ENCODE assay signal across 9 cellular contexts in genomic region chr1:149885364-149886111, GRCh38. TPM values are rescaled to one million over a fixed set of nuclear protein-coding genes. Genes with fewer than 3 reads are reported as not detected.
A peak's percentile ranks its signal among the peaks of the same experiment; 100 is the strongest.
DNase-seq lines count a peak whose midpoint lies in the region; ATAC-seq and TF ChIP-seq lines count a peak whose summit lies in the region.
"Had no signal": no experiment of that assay in that cellular context is flagged by ENCODE, and none has a peak within 500 bp of the region (broad histone marks: within the 10 kb centered on the region; RNA-seq: fewer than 3 reads in every experiment).

No MANE protein-coding gene starts in this region.

- H3K4me1 ChIP-seq in stomach: peaks cover 18 to 34% (median 25%) of the 10 kb centered on the region in 4 donors

- no peaks in the 10 kb centered on the region for H3K9me3 ChIP-seq in stomach

- DNase-seq in DMS114 treated with DMSO at 0.1 percent for 48 hours (lab: John Stamatoyannopoulos, UW; ENCODE audit: unreplicated experiment): peak; percentile 96
- peak; percentile 84 for DNase-seq in LoVo (ENCODE audit: low spot score)
- peak; percentile 91 for DNase-seq in RPMI7951 (ENCODE audit: low read depth)
- peak; percentile 47 for DNase-seq in activated T-helper 9 cell treated with anti-CD3 and anti-CD28 coated beads, Interleukin-2, amount 50 U/mL, for 16 hours (ENCODE audit: low read depth)
- DNase-seq in fibroblast of the aortic adventitia (ENCODE audit: low read depth): peak; percentile 83
- peak; percentile 68 for DNase-seq in natural killer cell
- peak; percentile 93 for DNase-seq in stomach

- no peaks in the 10 kb centered on the region for H3K27me3 ChIP-seq in stomach

- H3K27me3 Mint-ChIP-seq in natural killer cell (ENCODE audit: low read depth in 2 of 2): no peaks in the 10 kb centered on the region
- H3K27me3 Mint-ChIP-seq: brain had no signal

- no peak overlapping the region for H3K27ac Mint-ChIP-seq in natural killer cell
- H3K27ac Mint-ChIP-seq: brain had no signal

- ATAC-seq in natural killer cell (peak; percentile 5 to 15 (median 14)), HG03565 (IDR thresholded peaks at IDR 0.05; ENCODE audit: unreplicated experiment) (no peak)

- no peaks in the 10 kb centered on the region for H3K9me3 Mint-ChIP-seq in natural killer cell
- H3K9me3 Mint-ChIP-seq: brain had no signal

- TF ChIP-seq CTCF in fibroblast of the aortic adventitia (IDR thresholded peaks at IDR 0.05; ENCODE audit: insufficient read depth, low read length) (no peak), natural killer cell (IDR thresholded peaks at IDR 0.05) (no peak), stomach (IDR thresholded peaks at IDR 0.05) (no peak)

- TF ChIP-seq POLR2A in stomach (IDR thresholded peaks at IDR 0.05): peak in 2 of 4 donors; percentile 39 to 82

- H3K27ac ChIP-seq in stomach: peak overlapping the region; percentile 93 to 100 (median 100)

- no peak overlapping the region for H3K4me3 Mint-ChIP-seq in natural killer cell
- H3K4me3 Mint-ChIP-seq: brain had no signal

- H3K36me3 Mint-ChIP-seq in natural killer cell: no peaks in the 10 kb centered on the region
- H3K36me3 Mint-ChIP-seq: brain had no signal

- no peaks in the 10 kb centered on the region for H3K4me1 Mint-ChIP-seq in natural killer cell

- H3K4me3 ChIP-seq in fibroblast of the aortic adventitia (ENCODE audit: low read depth, low read length) (peak overlapping the region; percentile 78), stomach (peak overlapping the region; percentile 48 to 74 (median 58))

- intact Hi-C loops in natural killer cell (cut with micrococcal nuclease) (no loop called here), stomach (cut with DNase I; ENCODE audit: low total_unique reads) (no loop called here)

- WGBS in stomach, 5 donors: 0 to 1% (median 1%) methylated on average over 36 of the region's 36 CpGs

- no peak for TF ChIP-seq EP300 in stomach (IDR thresholded peaks at IDR 0.05)

- H3K36me3 ChIP-seq in stomach: no peaks in the 10 kb centered on the region

RNA-seq across cellular contexts. Expression of gene BOLA1, which starts 13.8 kb away (rescaled TPM):
- 16.7 and 25.0 TPM in 2 replicates for total RNA-seq in RPMI7951 (2014; rRNA removed; shearing (Covaris generic))
- total RNA-seq in fibroblast of the aortic adventitia (ENCODE audit: low replicate concordance) (7.0 and 9.4 TPM in 2 replicates), natural killer cell (1 to 10 TPM; 7.0 to 8.3 (median 7.9) TPM), stomach (10 to 100 TPM in 4 of 5 donors, 1 to 10 TPM in 1; 2.9 to 48.4 (median 13.8) TPM)
- polyA plus RNA-seq in stomach: 10 to 100 TPM; 31.0 to 48.7 (median 32.9) TPM

RNA-seq across cellular contexts. Expression of gene SV2A, which starts 32.1 kb away (rescaled TPM):
- total RNA-seq in RPMI7951 (2014; rRNA removed; shearing (Covaris generic)): 11.4 and 12.7 TPM in 2 replicates
- total RNA-seq in fibroblast of the aortic adventitia (ENCODE audit: low replicate concordance) (17.4 and 25.0 TPM in 2 replicates), natural killer cell (1 to 10 TPM in 2 of 3 donors, under 1 TPM in 1; 0.73 to 3.9 (median 1.3) TPM), stomach (1 to 10 TPM in 3 of 5 donors, under 1 TPM in 1, not detected in 1; 0.58 to 4.6 (median 2.3) TPM)
- polyA plus RNA-seq in stomach: 1 to 10 TPM in 1 of 3 donors, under 1 TPM in 2; 0.46 to 1.4 (median 1.00) TPM

RNA-seq across cellular contexts. Expression of gene SF3B4, which starts 42.1 kb away (rescaled TPM):
- total RNA-seq in RPMI7951 (2014; rRNA removed; shearing (Covaris generic)): 22.0 and 33.2 TPM in 2 replicates
- total RNA-seq in fibroblast of the aortic adventitia (ENCODE audit: low replicate concordance) (2.8 and 24.9 TPM in 2 replicates), natural killer cell (10 to 100 TPM; 67.3 to 73.7 (median 68.5) TPM), stomach (10 to 100 TPM in 4 of 5 donors, 1 to 10 TPM in 1; 9.4 to 36.5 (median 19.3) TPM)
- 10 to 100 TPM; 23.3 to 31.7 (median 30.5) TPM for polyA plus RNA-seq in stomach

RNA-seq across cellular contexts. Expression of gene MTMR11, which starts 51.1 kb away (rescaled TPM):
- 5.2 and 6.1 TPM in 2 replicates for total RNA-seq in RPMI7951 (2014; rRNA removed; shearing (Covaris generic))
- total RNA-seq in fibroblast of the aortic adventitia (ENCODE audit: low replicate concordance): 7.3 and 22.1 TPM in 2 replicates
- total RNA-seq in natural killer cell: 1 to 10 TPM; 1.8 to 3.0 (median 2.9) TPM
- total RNA-seq in stomach: 100 to 1,000 TPM in 1 of 5 donors, 10 to 100 TPM in 2, 1 to 10 TPM in 2; 3.6 to 169 (median 22.2) TPM
- polyA plus RNA-seq in stomach: 1 to 10 TPM; 3.5 to 6.9 (median 6.4) TPM
